11 cellular contexts compared by ENCODE assay signal in genomic region chr9:115649991-115650472, GRCh38.
A peak's percentile ranks its signal among the peaks of the same experiment; 100 is the strongest.
DNase-seq lines count a peak whose midpoint lies in the region; ATAC-seq and TF ChIP-seq lines count a peak whose summit lies in the region.
"Had no signal": no experiment of that assay in that cellular context is flagged by ENCODE, and none has a peak within 500 bp of the region (broad histone marks: within the 10 kb centered on the region; RNA-seq: fewer than 3 reads in every experiment).

No MANE protein-coding gene starts in this region.

- H3K18ac ChIP-seq in H9 (ENCODE audit: insufficient read length, low read depth, low read length): no peak overlapping the region

- H2AK5ac ChIP-seq in H9 (ENCODE audit: insufficient read length, low read length): no peak overlapping the region

- peaks cover 0 to 4% of the 10 kb centered on the region in 2 experiments; a peak in 1 of 4 replicates for H3K4me1 Mint-ChIP-seq in H9

- no peak overlapping the region for H3K4ac ChIP-seq in H9 (ENCODE audit: low read depth, low read length)

- H2BK20ac ChIP-seq in H9 (ENCODE audit: low read depth, low read length, poor library complexity, severe bottlenecking): no peak overlapping the region

- H3K23ac ChIP-seq in H9 (ENCODE audit: insufficient read length, low read depth, low read length): no peak overlapping the region

- H3K4me2 ChIP-seq in OCI-LY3 (ENCODE audit: low read length): peak overlapping the region; percentile 73
- no peak overlapping the region for H3K4me2 ChIP-seq in H9 (ENCODE audit: insufficient read depth, insufficient read length, low read length)

- H2BK12ac ChIP-seq in H9 (ENCODE audit: insufficient read length, low read depth, low read length): no peak overlapping the region

- H3K4me3 ChIP-seq in OCI-LY3 (ENCODE audit: low read length): peak overlapping the region; percentile 63
- H3K4me3 ChIP-seq in fibroblast of pulmonary artery (replicated peaks; ENCODE audit: low read depth, low read length): no peak overlapping the region
- no peak overlapping the region for H3K4me3 ChIP-seq in mucosa of descending colon
- H3K4me3 ChIP-seq in tibial artery: no peak overlapping the region

- H3K36me3 ChIP-seq in OCI-LY3 (replicated peaks; ENCODE audit: low read depth, low read length) (no peaks in the 10 kb centered on the region), mucosa of descending colon (ENCODE audit: low read depth) (no peaks in the 10 kb centered on the region), tibial artery (no peaks in the 10 kb centered on the region)

- no peak overlapping the region for H4K8ac ChIP-seq in H9 (replicated peaks; ENCODE audit: insufficient read length, low read depth, low read length)

- H4K20me1 ChIP-seq in OCI-LY3 (ENCODE audit: insufficient read depth, low read length) (no peaks in the 10 kb centered on the region), H9 (ENCODE audit: control insufficient read depth, insufficient read depth, insufficient read length) (no peaks in the 10 kb centered on the region)

- no peak for TF ChIP-seq CTCF in OCI-LY3 (IDR thresholded peaks at IDR 0.05; ENCODE audit: low read depth, low read length)
- TF ChIP-seq CTCF in fibroblast of pulmonary artery (IDR thresholded peaks at IDR 0.05; ENCODE audit: low read length, missing control alignments): no peak
- TF ChIP-seq CTCF in mucosa of descending colon (IDR thresholded peaks at IDR 0.05): no peak
- no peak for TF ChIP-seq CTCF in tibial artery (IDR thresholded peaks at IDR 0.05)
- TF ChIP-seq CTCF in H9 (conservative IDR thresholded peaks at IDR 0.05): no peak

- no peak overlapping the region for H3K27ac Mint-ChIP-seq in H9

- H2BK120ac ChIP-seq in H9 (ENCODE audit: low read depth, low read length, poor library complexity, severe bottlenecking): no peak overlapping the region

- H3K79me2 ChIP-seq in OCI-LY3 (ENCODE audit: low read length) (no peaks in the 10 kb centered on the region), H9 (ENCODE audit: insufficient read depth, low read length) (no peaks in the 10 kb centered on the region)

- no peaks in the 10 kb centered on the region for H3K9me3 ChIP-seq in OCI-LY3 (ENCODE audit: insufficient read depth, low read length)
- H3K9me3 ChIP-seq in mucosa of descending colon: no peaks in the 10 kb centered on the region
- no peaks in the 10 kb centered on the region for H3K9me3 ChIP-seq in tibial artery
- no peaks in the 10 kb centered on the region for H3K9me3 ChIP-seq in H9 (ENCODE audit: control insufficient read depth, low read depth, low read length)

- no peaks in the 10 kb centered on the region; the same call in 1 of the 2 replicates for H3K27me3 Mint-ChIP-seq in H9 (ENCODE audit: low read depth)

- H2BK5ac ChIP-seq in H9 (ENCODE audit: insufficient read length, low read length): no peak overlapping the region

- H3K4me3 Mint-ChIP-seq in H9: no peak overlapping the region

- no peak overlapping the region for H3K14ac ChIP-seq in H9 (ENCODE audit: insufficient read depth, low read length)

- DNase-seq in fibroblast of pulmonary artery (ENCODE audit: low read depth): peak; percentile 99
- peak; percentile 9 to 56 (median 27) for DNase-seq in mucosa of descending colon
- DNase-seq in tibial artery: peak; percentile 89 to 95
- DNase-seq in NK-92 (lab: John Stamatoyannopoulos, UW; ENCODE audit: unreplicated experiment): no peak
- DNase-seq in MV-4-11 (lab: John Stamatoyannopoulos, UW): no peak
- DNase-seq in H9: no peak
- DNase-seq: activated T-cell treated with anti-CD3 and anti-CD28 coated beads for 4 hours; RPMI8226; stimulated activated CD4-positive, alpha-beta T cell treated with anti-CD3 and anti-CD28 coated beads, Interleukin-2, amount 100 ng/mL, for 24 hours had no signal

- no peak overlapping the region for H3T11ph ChIP-seq in H9 (ENCODE audit: low read length)

- intact Hi-C loops in mucosa of descending colon (cut with DNase I, micrococcal nuclease): no loop called here
- intact Hi-C loops in tibial artery (cut with DNase I; ENCODE audit: low total_unique reads): loop anchor here (5.0 kb wide), 1 partner anchor 507 kb away; no protein-coding TSS in a partner anchor

- no peak overlapping the region for H3K56ac ChIP-seq in H9 (ENCODE audit: insufficient read length, low read depth, low read length)

- H3K9me3 Mint-ChIP-seq in H9: no peaks in the 10 kb centered on the region

- no CpG with 5 or more reads among the region's 9 CpGs for WGBS in H9 (ENCODE audit: extremely low coverage, insufficient read length, low lambda C conversion rate)

- H3K27me3 ChIP-seq in OCI-LY3 (ENCODE audit: low read depth, low read length) (no peaks in the 10 kb centered on the region), tibial artery (no peaks in the 10 kb centered on the region), H9 (ENCODE audit: insufficient read depth, low read length) (no peaks in the 10 kb centered on the region)

- peaks cover 15% of the 10 kb centered on the region for H3K4me1 ChIP-seq in OCI-LY3 (ENCODE audit: low read length)
- H3K4me1 ChIP-seq in mucosa of descending colon (ENCODE audit: low read depth): no peaks in the 10 kb centered on the region
- H3K4me1 ChIP-seq in tibial artery: peaks cover 0 to 33% (median 8%) of the 10 kb centered on the region in 4 donors
- H3K4me1 ChIP-seq in H9 (ENCODE audit: insufficient read depth, low read length): no peaks in the 10 kb centered on the region

- no peaks in the 10 kb centered on the region for H3K36me3 Mint-ChIP-seq in H9 (ENCODE audit: insufficient read depth in 1 of 3, low read depth in 3 of 3)

- H2AFZ ChIP-seq in OCI-LY3 (ENCODE audit: low read depth, low read length) (peak overlapping the region; percentile 92), H9 (ENCODE audit: low read length) (no peak overlapping the region)

- no peak overlapping the region for H4K5ac ChIP-seq in H9 (ENCODE audit: insufficient read length, low read depth, low read length)

- H4K91ac ChIP-seq in H9 (ENCODE audit: insufficient read length, low read depth, low read length): no peak overlapping the region

- H3K23me2 ChIP-seq in H9 (ENCODE audit: insufficient read length, low read depth, low read length, poor library complexity, severe bottlenecking): no peaks in the 10 kb centered on the region

- no peak overlapping the region for H2BK15ac ChIP-seq in H9 (ENCODE audit: low read depth, low read length)

- H3K27ac ChIP-seq in OCI-LY3 (ENCODE audit: low read length): no peak overlapping the region
- H3K27ac ChIP-seq in tibial artery: peak overlapping the region; percentile 68 to 81
- no peak overlapping the region for H3K27ac ChIP-seq in H9 (ENCODE audit: insufficient read length, low read depth, low read length)

- ATAC-seq in mucosa of descending colon (peak; percentile 67), GM18861 (IDR thresholded peaks at IDR 0.05; ENCODE audit: unreplicated experiment) (no peak)

- H3K9ac ChIP-seq in OCI-LY3 (ENCODE audit: low read length) (no peak overlapping the region; the same call in 1 of the 2 replicates), H9 (ENCODE audit: extremely low read depth, insufficient read length, low read length) (no peak overlapping the region)

- H3K79me1 ChIP-seq in H9 (ENCODE audit: insufficient read depth, low read depth, low read length, poor library complexity, severe bottlenecking): no peaks in the 10 kb centered on the region

Comparison
In these comparisons a context has a peak if more than half of its experiments do, and no peak if none do; other contexts are left out.
1. H3K27ac ChIP-seq: peak in tibial artery (2 of 2); none in OCI-LY3 (single experiment) and H9 (single experiment).
2. DNase-seq: peak in fibroblast of pulmonary artery (single experiment), mucosa of descending colon (3 of 3) and tibial artery (2 of 2); none in NK-92 (single experiment), MV-4-11 (single experiment) and H9 (single experiment).